ENCODE assay signal across 1 cellular context in the genomic region with DNA sequence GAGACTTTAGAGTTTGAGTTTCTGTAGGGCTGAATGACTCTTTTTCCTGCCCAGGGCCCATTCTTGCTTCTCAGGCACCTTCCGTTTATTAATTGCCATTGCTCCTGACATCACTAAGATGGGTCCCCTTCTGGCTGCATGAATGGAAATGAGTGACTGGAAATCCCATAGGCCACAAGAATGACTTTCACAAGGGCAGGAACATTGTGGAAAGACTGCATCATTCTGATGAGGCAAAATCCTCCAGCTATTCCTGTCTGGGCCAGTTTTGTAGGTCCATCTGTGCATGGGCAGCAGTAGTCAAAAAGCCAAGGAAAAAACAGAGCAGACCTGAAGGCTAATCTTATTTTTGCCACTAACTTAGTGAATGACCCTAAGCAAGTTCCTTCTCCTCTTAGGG.
TF ChIP-seq lines count a peak whose summit lies in the region.

No MANE protein-coding gene starts in this region.

TF ChIP-seq in HepG2, 621 proteins besides CTCF, POLR2A, EP300 and RAD21:
- 0 out of 2 replicates have a peak, but pooled peaks have one; percentile 29 for TF ChIP-seq PHF8 (CRISPR knock-in tag; IDR thresholded peaks at IDR 0.05)
- TF ChIP-seq, protein P1, sequence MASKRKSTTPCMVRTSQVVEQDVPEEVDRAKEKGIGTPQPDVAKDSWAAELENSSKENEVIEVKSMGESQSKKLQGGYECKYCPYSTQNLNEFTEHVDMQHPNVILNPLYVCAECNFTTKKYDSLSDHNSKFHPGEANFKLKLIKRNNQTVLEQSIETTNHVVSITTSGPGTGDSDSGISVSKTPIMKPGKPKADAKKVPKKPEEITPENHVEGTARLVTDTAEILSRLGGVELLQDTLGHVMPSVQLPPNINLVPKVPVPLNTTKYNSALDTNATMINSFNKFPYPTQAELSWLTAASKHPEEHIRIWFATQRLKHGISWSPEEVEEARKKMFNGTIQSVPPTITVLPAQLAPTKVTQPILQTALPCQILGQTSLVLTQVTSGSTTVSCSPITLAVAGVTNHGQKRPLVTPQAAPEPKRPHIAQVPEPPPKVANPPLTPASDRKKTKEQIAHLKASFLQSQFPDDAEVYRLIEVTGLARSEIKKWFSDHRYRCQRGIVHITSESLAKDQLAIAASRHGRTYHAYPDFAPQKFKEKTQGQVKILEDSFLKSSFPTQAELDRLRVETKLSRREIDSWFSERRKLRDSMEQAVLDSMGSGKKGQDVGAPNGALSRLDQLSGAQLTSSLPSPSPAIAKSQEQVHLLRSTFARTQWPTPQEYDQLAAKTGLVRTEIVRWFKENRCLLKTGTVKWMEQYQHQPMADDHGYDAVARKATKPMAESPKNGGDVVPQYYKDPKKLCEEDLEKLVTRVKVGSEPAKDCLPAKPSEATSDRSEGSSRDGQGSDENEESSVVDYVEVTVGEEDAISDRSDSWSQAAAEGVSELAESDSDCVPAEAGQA (IDR thresholded peaks at IDR 0.05; ENCODE audit: low read depth): no peak
- TF ChIP-seq, protein P1 (CRISPR knock-in tag; IDR thresholded peaks at IDR 0.05; ENCODE audit: borderline replicate concordance): no peak
- no peak for TF ChIP-seq HNRNPUL1 (IDR thresholded peaks at IDR 0.05; ENCODE audit: low read depth, low read length)
- no peak for TF ChIP-seq ATAD3A (CRISPR knock-in tag; IDR thresholded peaks at IDR 0.05)
- TF ChIP-seq, protein P2, sequence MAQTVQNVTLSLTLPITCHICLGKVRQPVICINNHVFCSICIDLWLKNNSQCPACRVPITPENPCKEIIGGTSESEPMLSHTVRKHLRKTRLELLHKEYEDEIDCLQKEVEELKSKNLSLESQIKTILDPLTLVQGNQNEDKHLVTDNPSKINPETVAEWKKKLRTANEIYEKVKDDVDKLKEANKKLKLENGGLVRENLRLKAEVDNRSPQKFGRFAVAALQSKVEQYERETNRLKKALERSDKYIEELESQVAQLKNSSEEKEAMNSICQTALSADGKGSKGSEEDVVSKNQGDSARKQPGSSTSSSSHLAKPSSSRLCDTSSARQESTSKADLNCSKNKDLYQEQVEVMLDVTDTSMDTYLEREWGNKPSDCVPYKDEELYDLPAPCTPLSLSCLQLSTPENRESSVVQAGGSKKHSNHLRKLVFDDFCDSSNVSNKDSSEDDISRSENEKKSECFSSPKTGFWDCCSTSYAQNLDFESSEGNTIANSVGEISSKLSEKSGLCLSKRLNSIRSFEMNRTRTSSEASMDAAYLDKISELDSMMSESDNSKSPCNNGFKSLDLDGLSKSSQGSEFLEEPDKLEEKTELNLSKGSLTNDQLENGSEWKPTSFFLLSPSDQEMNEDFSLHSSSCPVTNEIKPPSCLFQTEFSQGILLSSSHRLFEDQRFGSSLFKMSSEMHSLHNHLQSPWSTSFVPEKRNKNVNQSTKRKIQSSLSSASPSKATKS (CRISPR knock-in tag; IDR thresholded peaks at IDR 0.05): no peak
- TF ChIP-seq POLR2G (IDR thresholded peaks at IDR 0.05; ENCODE audit: low read depth, low read length): peak; percentile 22; the same call in 1 of the 2 replicates
- TF ChIP-seq, protein P3, sequence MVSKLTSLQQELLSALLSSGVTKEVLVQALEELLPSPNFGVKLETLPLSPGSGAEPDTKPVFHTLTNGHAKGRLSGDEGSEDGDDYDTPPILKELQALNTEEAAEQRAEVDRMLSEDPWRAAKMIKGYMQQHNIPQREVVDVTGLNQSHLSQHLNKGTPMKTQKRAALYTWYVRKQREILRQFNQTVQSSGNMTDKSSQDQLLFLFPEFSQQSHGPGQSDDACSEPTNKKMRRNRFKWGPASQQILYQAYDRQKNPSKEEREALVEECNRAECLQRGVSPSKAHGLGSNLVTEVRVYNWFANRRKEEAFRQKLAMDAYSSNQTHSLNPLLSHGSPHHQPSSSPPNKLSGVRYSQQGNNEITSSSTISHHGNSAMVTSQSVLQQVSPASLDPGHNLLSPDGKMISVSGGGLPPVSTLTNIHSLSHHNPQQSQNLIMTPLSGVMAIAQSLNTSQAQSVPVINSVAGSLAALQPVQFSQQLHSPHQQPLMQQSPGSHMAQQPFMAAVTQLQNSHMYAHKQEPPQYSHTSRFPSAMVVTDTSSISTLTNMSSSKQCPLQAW (CRISPR knock-in tag; IDR thresholded peaks at IDR 0.05): no peak
- TF ChIP-seq HOXA9 (CRISPR knock-in tag; IDR thresholded peaks at IDR 0.05; ENCODE audit: borderline replicate concordance): 0 out of 2 replicates have a peak, but pooled peaks have one; percentile 13
- TF ChIP-seq, protein P4, sequence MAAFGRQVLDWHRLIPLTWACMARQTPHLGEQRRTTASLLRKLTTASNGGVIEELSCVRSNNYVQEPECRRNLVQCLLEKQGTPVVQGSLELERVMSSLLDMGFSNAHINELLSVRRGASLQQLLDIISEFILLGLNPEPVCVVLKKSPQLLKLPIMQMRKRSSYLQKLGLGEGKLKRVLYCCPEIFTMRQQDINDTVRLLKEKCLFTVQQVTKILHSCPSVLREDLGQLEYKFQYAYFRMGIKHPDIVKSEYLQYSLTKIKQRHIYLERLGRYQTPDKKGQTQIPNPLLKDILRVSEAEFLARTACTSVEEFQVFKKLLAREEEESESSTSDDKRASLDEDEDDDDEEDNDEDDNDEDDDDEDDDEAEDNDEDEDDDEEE (CRISPR knock-in tag; IDR thresholded peaks at IDR 0.05): 0 out of 2 replicates have a peak, but pooled peaks have one; percentile 37
- TF ChIP-seq PTBP1 (IDR thresholded peaks at IDR 0.05; ENCODE audit: low read depth, low read length, poor library complexity, severe bottlenecking): no peak
TF ChIP-seq in HepG2: peak in this region for 4.
